Comparison of ENCODE assay signal across 8 cellular contexts in the genomic region with DNA sequence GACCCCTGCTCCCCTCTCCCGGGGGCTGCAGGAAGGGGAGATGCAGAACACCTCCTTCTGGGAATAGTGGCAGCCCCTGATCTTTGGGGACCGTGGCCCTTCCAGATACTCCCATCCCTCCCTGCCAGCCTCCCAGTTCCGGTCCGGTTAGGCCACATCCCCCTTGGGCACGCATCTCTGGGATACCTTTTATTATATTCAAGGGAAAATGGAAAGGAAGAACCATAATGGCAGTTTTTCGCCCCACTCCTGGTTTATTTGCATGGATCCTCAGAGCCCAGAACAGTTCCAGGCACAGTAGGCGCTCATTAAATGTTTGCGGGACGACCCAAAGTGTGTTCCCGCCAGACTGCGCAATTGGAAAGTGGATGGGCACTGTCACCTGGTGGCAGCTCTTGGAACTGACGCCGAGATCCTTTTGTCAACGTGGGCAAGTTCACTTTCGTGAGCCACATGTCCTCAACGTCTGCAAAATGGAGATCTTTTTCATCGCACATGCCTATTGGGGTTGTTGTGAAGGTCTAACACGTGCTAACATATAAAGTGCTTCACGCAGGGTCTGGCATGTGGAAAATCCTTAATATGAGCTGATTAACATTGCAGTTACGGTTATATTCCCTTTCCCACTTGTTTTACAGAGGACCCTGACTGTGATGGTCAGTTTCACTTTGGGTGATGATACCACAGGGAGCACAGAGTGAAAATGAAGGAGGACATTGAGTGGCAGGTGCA. TPM values are rescaled to one million over a fixed set of nuclear protein-coding genes. Genes with fewer than 3 reads are reported as not detected.
DNase-seq lines count a peak whose midpoint lies in the region; ATAC-seq and TF ChIP-seq lines count a peak whose summit lies in the region.

No MANE protein-coding gene starts in this region.

- no peaks in the 10 kb centered on the region for H3K9me3 Mint-ChIP-seq in activated CD8-positive, alpha-beta memory T cell treated with anti-CD3 and anti-CD28 coated beads, Interleukin-2, amount 10 ng/mL, durations not matched to agents 7 days and 5 days (ENCODE audit: low read depth)
- peaks cover 4% of the 10 kb centered on the region for H3K9me3 Mint-ChIP-seq in endodermal cell

- H3K9ac ChIP-seq in NT2/D1 (ENCODE audit: insufficient read length, low read depth), result peak overlapping the region; percentile 8
- H3K9ac ChIP-seq in endodermal cell (ENCODE audit: extremely low read depth, low read length, poor library complexity, severe bottlenecking), result no peak overlapping the region

- H3K4me1 Mint-ChIP-seq in activated CD8-positive, alpha-beta memory T cell treated with anti-CD3 and anti-CD28 coated beads, Interleukin-2, amount 10 ng/mL, durations not matched to agents 7 days and 5 days, result peaks cover 18% of the 10 kb centered on the region
- H3K4me1 Mint-ChIP-seq in endodermal cell, result peaks cover 17% of the 10 kb centered on the region

- H3K9me3 ChIP-seq in NT2/D1 (ENCODE audit: insufficient read depth, low read length) (no peaks in the 10 kb centered on the region), endodermal cell (ENCODE audit: control insufficient read depth, low read length) (no peaks in the 10 kb centered on the region)

- peak; percentile 34 for ATAC-seq in HG03575 (IDR thresholded peaks at IDR 0.05; ENCODE audit: extremely low read depth, insufficient number of reproducible peaks, low FRiP score, unreplicated experiment)
- ATAC-seq in activated CD8-positive, alpha-beta memory T cell treated with anti-CD3 and anti-CD28 coated beads, Interleukin-2, amount 10 ng/mL, durations not matched to agents 7 days and 5 days, result peak; percentile 66
- no peak for ATAC-seq in HG03045 (IDR thresholded peaks at IDR 0.05; ENCODE audit: unreplicated experiment)

- H3K36me3 ChIP-seq in NT2/D1 (ENCODE audit: insufficient read depth, insufficient read length, low read length) (peaks cover 3% of the 10 kb centered on the region), endodermal cell (ENCODE audit: control insufficient read depth, insufficient read depth, low read length) (no peaks in the 10 kb centered on the region)

- H3K4me1 ChIP-seq in NT2/D1 (ENCODE audit: insufficient read depth, insufficient read length) (peaks cover 12% of the 10 kb centered on the region), endodermal cell (ENCODE audit: control insufficient read depth, insufficient read depth, low read length) (peaks cover 9% of the 10 kb centered on the region)

- H3K27me3 Mint-ChIP-seq in activated CD8-positive, alpha-beta memory T cell treated with anti-CD3 and anti-CD28 coated beads, Interleukin-2, amount 10 ng/mL, durations not matched to agents 7 days and 5 days, result peaks cover 38% of the 10 kb centered on the region
- H3K27me3 Mint-ChIP-seq in endodermal cell (ENCODE audit: insufficient read depth), result peaks cover 17% of the 10 kb centered on the region

- H3K27ac ChIP-seq in endodermal cell (ENCODE audit: low read depth, low read length), result no peak overlapping the region

- no peak overlapping the region for H3K27ac Mint-ChIP-seq in activated CD8-positive, alpha-beta memory T cell treated with anti-CD3 and anti-CD28 coated beads, Interleukin-2, amount 10 ng/mL, durations not matched to agents 7 days and 5 days
- H3K27ac Mint-ChIP-seq in endodermal cell, result no peak overlapping the region

- peak overlapping the region; percentile 53 for H3K4me3 Mint-ChIP-seq in activated CD8-positive, alpha-beta memory T cell treated with anti-CD3 and anti-CD28 coated beads, Interleukin-2, amount 10 ng/mL, durations not matched to agents 7 days and 5 days
- peak overlapping the region; percentile 72 for H3K4me3 Mint-ChIP-seq in endodermal cell

- TF ChIP-seq CTCF in GM10266 (IDR thresholded peaks at IDR 0.05; ENCODE audit: control insufficient read depth, insufficient read depth, low read depth, missing control alignments), result peak; percentile 98
- TF ChIP-seq CTCF in endodermal cell (conservative IDR thresholded peaks at IDR 0.05), result peak; percentile 98

- 18 to 33% methylated on average over 12 to 20 of the region's 20 CpGs for WGBS in endodermal cell (ENCODE audit: insufficient coverage in 1 of 2, insufficient read length in 1 of 2), 2 experiments

- peak; percentile 78 for DNase-seq in GM10266 (ENCODE audit: extremely low spot score)
- DNase-seq in NT2/D1 (ENCODE audit: low read depth, low spot score), result peak; percentile 85
- peak; percentile 86 for DNase-seq in activated CD8-positive, alpha-beta memory T cell treated with anti-CD3 and anti-CD28 coated beads, Interleukin-2, amount 10 ng/mL, durations not matched to agents 7 days and 5 days
- peak; percentile 95 for DNase-seq in endodermal cell
- peak; percentile 83 for DNase-seq in mucosa of gallbladder (ENCODE audit: low spot score)
- peak; percentile 55 to 74 for DNase-seq in stimulated activated CD8-positive, alpha-beta memory T cell treated with anti-CD3 and anti-CD28 coated beads, Interleukin-2, amount 100 ng/mL, for 48 hours (ENCODE audit: low read depth in 2 of 2)

- H3K27me3 ChIP-seq in NT2/D1 (ENCODE audit: insufficient read depth, insufficient read length) (peaks cover 16% of the 10 kb centered on the region), endodermal cell (ENCODE audit: control insufficient read depth, insufficient read depth, low read length, poor library complexity, severe bottlenecking) (peaks cover 8% of the 10 kb centered on the region)

- no peaks in the 10 kb centered on the region for H3K36me3 Mint-ChIP-seq in activated CD8-positive, alpha-beta memory T cell treated with anti-CD3 and anti-CD28 coated beads, Interleukin-2, amount 10 ng/mL, durations not matched to agents 7 days and 5 days
- H3K36me3 Mint-ChIP-seq in endodermal cell (ENCODE audit: low read depth), result peaks cover 5% of the 10 kb centered on the region

- H3K4me3 ChIP-seq in NT2/D1 (ENCODE audit: insufficient read length, low read depth) (no peak overlapping the region), endodermal cell (ENCODE audit: low read length) (no peak overlapping the region)

- CTCF ChIA-PET in activated CD8-positive, alpha-beta memory T cell treated with anti-CD3 and anti-CD28 coated beads, Interleukin-2, amount 10 ng/mL, durations not matched to agents 7 days and 5 days (lab: Charles Lee), result interaction anchor here (0.7 to 5.3 kb wide), 15 partner anchors 13 to 497 kb away, joined by 3 to 78 read pairs (median 4); partner anchors contain the start of gene VPS35L

RNA-seq across cellular contexts. Expression of gene GPRC5B, which starts 1.6 kb away (rescaled TPM):
- not detected for total RNA-seq in activated CD8-positive, alpha-beta memory T cell treated with anti-CD3 and anti-CD28 coated beads, Interleukin-2, amount 10 ng/mL, durations not matched to agents 7 days and 5 days
- 10 to 100 TPM; 39.5 to 49.1 TPM for total RNA-seq in endodermal cell
- polyA plus RNA-seq in endodermal cell (2013, experiment 1 of 2), result 50.7 TPM
- polyA plus RNA-seq in endodermal cell (2013, experiment 2 of 2), result 41.7 TPM
- total RNA-seq in mucosa of gallbladder, result 32.5 TPM

Comparison
In these comparisons a context has a peak if more than half of its experiments do, and no peak if none do; other contexts are left out.
1. RNA of gene GPRC5B, which starts 1.6 kb away (total RNA-seq): 39.5 to 49.1 TPM in endodermal cell and 32.5 TPM in mucosa of gallbladder (single experiment); not detected in activated CD8-positive, alpha-beta memory T cell treated with anti-CD3 and anti-CD28 coated beads, Interleukin-2, amount 10 ng/mL, durations not matched to agents 7 days and 5 days; every median in the first group is over 10 times any median in the second.
2. Peak in every context shown above with its lines, with median percentiles within 50 percentile points of each other: DNase-seq.